ENCODE assay signal across 18 cellular contexts in the genomic region with DNA sequence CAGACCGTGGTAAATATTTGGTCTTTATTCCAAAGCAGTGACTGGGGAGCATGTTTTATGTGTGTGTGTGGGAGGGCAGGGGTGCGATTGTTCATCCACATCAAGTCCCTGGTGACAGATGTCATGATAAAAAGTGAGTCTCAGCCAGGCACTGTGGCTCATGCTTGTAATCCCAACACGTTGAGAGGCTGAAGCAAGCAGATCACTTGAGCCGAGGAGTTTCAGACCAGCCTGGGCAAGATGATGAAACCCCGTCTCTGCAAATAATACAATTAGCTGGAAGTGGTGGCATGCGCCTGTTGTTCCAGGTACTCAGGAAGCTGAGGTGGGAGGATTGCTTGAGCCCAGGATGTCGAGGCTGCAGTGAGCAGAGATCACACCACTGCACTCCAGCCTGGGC.
DNase-seq lines count a peak whose midpoint lies in the region; ATAC-seq and TF ChIP-seq lines count a peak whose summit lies in the region.
"Had no signal": no experiment of that assay in that cellular context is flagged by ENCODE, and none has a peak within 500 bp of the region (broad histone marks: within the 10 kb centered on the region; RNA-seq: fewer than 3 reads in every experiment).

No MANE protein-coding gene starts in this region.

- H3K27me3 Mint-ChIP-seq in WTC11 (ENCODE audit: low read depth): no peaks in the 10 kb centered on the region

- CTCF ChIA-PET in WTC11 (lab: Charles Lee): no interaction called here

- peak; percentile 56 to 57 for ATAC-seq in lower lobe of right lung
- peak; percentile 72 for ATAC-seq in upper lobe of right lung
- ATAC-seq in WTC11: no peak
- ATAC-seq: CD8-positive, alpha-beta T cell; SK-N-SH treated with all-trans-retinoic acid at 6 μM for 48 hours had no signal

- H3K36me3 Mint-ChIP-seq in WTC11: no peaks in the 10 kb centered on the region
- H3K36me3 Mint-ChIP-seq: CD8-positive, alpha-beta T cell; IgD-negative memory B cell had no signal

- no peak overlapping the region for H3K4me3 Mint-ChIP-seq in WTC11
- H3K4me3 Mint-ChIP-seq: CD8-positive, alpha-beta T cell; IgD-negative memory B cell had no signal

- H3K4me3 ChIP-seq in lower lobe of right lung: no peak overlapping the region
- no peak overlapping the region for H3K4me3 ChIP-seq in upper lobe of right lung
- H3K4me3 ChIP-seq: Peyer's patch had no signal

- H3K9me3 ChIP-seq in lower lobe of right lung (no peaks in the 10 kb centered on the region), upper lobe of right lung (no peaks in the 10 kb centered on the region)
- H3K9me3 ChIP-seq: Peyer's patch had no signal

- H3K4me1 Mint-ChIP-seq in WTC11: peaks cover 4% of the 10 kb centered on the region; the same call in 1 of the 2 replicates
- H3K4me1 Mint-ChIP-seq: IgD-negative memory B cell had no signal

- intact Hi-C loops in lower lobe of right lung (cut with DNase I): no loop called here
- intact Hi-C loops in upper lobe of right lung (cut with DNase I): no loop called here

- H3K27me3 ChIP-seq in lower lobe of right lung (ENCODE audit: low read depth) (no peaks in the 10 kb centered on the region), upper lobe of right lung (no peaks in the 10 kb centered on the region)
- H3K27me3 ChIP-seq: Peyer's patch had no signal

- H3K9me3 Mint-ChIP-seq in WTC11: peaks cover 14% of the 10 kb centered on the region
- H3K9me3 Mint-ChIP-seq: CD8-positive, alpha-beta T cell had no signal

- H3K4me1 ChIP-seq in lower lobe of right lung (peaks cover 7% of the 10 kb centered on the region), upper lobe of right lung (no peaks in the 10 kb centered on the region)
- H3K4me1 ChIP-seq: Peyer's patch had no signal

- no peak overlapping the region for H3K27ac ChIP-seq in lower lobe of right lung
- H3K27ac ChIP-seq in upper lobe of right lung: no peak overlapping the region
- H3K27ac ChIP-seq: Peyer's patch had no signal

- H3K27ac Mint-ChIP-seq in WTC11: no peak overlapping the region
- H3K27ac Mint-ChIP-seq: CD8-positive, alpha-beta T cell; IgD-negative memory B cell had no signal

- no peaks in the 10 kb centered on the region for H3K36me3 ChIP-seq in lower lobe of right lung
- no peaks in the 10 kb centered on the region for H3K36me3 ChIP-seq in upper lobe of right lung
- H3K36me3 ChIP-seq: Peyer's patch had no signal

- DNase-seq in NCI-H82 (lab: John Stamatoyannopoulos, UW): peak; percentile 10
- no peak for DNase-seq in NCI-H82 treated with DMSO at 0.1 percent for 48 hours (lab: John Stamatoyannopoulos, UW; ENCODE audit: unreplicated experiment)
- peak; percentile 27 for DNase-seq in UCSD-AML1 (lab: John Stamatoyannopoulos, UW; ENCODE audit: unreplicated experiment)
- DNase-seq in lower lobe of right lung: no peak
- DNase-seq in upper lobe of right lung: no peak
- no peak for DNase-seq in WTC11 (ENCODE audit: low spot score)
- no peak for DNase-seq in effector CD4-positive, alpha-beta T cell
- DNase-seq in hippocampal formation (lab: John Stamatoyannopoulos, UW): no peak
- DNase-seq: 8988T; C1 segment of cervical spinal cord; CD8-positive, alpha-beta T cell; H7; Karpas-422; NCI-H1417; NCI-H187; Peyer's patch had no signal

- TF ChIP-seq CTCF in lower lobe of right lung (IDR thresholded peaks at IDR 0.05) (no peak), upper lobe of right lung (IDR thresholded peaks at IDR 0.05) (no peak), WTC11 (IDR thresholded peaks at IDR 0.05) (no peak)

- POLR2A ChIA-PET in WTC11 (lab: Charles Lee): no interaction called here

TF ChIP-seq in WTC11, 78 proteins besides CTCF, POLR2A, EP300 and RAD21:
- TF ChIP-seq KAT7 (CRISPR knock-in tag; IDR thresholded peaks at IDR 0.05; ENCODE audit: borderline replicate concordance): no peak
- TF ChIP-seq CBFB (CRISPR knock-in tag; IDR thresholded peaks at IDR 0.05; ENCODE audit: low read depth): no peak
- TF ChIP-seq, protein P1, sequence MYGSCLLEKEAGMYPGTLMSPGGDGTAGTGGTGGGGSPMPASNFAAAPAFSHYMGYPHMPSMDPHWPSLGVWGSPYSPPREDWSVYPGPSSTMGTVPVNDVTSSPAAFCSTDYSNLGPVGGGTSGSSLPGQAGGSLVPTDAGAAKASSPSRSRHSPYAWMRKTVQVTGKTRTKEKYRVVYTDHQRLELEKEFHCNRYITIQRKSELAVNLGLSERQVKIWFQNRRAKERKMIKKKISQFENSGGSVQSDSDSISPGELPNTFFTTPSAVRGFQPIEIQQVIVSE (CRISPR knock-in tag; IDR thresholded peaks at IDR 0.05; ENCODE audit: borderline replicate concordance): no peak
- TF ChIP-seq, protein P2, sequence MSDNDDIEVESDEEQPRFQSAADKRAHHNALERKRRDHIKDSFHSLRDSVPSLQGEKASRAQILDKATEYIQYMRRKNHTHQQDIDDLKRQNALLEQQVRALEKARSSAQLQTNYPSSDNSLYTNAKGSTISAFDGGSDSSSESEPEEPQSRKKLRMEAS (CRISPR knock-in tag; IDR thresholded peaks at IDR 0.05): no peak
- no peak for TF ChIP-seq NFYB (CRISPR knock-in tag; conservative IDR thresholded peaks at IDR 0.05; ENCODE audit: low read depth)
- TF ChIP-seq, protein P3, sequence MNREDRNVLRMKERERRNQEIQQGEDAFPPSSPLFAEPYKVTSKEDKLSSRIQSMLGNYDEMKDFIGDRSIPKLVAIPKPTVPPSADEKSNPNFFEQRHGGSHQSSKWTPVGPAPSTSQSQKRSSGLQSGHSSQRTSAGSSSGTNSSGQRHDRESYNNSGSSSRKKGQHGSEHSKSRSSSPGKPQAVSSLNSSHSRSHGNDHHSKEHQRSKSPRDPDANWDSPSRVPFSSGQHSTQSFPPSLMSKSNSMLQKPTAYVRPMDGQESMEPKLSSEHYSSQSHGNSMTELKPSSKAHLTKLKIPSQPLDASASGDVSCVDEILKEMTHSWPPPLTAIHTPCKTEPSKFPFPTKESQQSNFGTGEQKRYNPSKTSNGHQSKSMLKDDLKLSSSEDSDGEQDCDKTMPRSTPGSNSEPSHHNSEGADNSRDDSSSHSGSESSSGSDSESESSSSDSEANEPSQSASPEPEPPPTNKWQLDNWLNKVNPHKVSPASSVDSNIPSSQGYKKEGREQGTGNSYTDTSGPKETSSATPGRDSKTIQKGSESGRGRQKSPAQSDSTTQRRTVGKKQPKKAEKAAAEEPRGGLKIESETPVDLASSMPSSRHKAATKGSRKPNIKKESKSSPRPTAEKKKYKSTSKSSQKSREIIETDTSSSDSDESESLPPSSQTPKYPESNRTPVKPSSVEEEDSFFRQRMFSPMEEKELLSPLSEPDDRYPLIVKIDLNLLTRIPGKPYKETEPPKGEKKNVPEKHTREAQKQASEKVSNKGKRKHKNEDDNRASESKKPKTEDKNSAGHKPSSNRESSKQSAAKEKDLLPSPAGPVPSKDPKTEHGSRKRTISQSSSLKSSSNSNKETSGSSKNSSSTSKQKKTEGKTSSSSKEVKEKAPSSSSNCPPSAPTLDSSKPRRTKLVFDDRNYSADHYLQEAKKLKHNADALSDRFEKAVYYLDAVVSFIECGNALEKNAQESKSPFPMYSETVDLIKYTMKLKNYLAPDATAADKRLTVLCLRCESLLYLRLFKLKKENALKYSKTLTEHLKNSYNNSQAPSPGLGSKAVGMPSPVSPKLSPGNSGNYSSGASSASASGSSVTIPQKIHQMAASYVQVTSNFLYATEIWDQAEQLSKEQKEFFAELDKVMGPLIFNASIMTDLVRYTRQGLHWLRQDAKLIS (CRISPR knock-in tag; IDR thresholded peaks at IDR 0.05; ENCODE audit: borderline replicate concordance): no peak
- no peak for TF ChIP-seq SOX15 (CRISPR knock-in tag; IDR thresholded peaks at IDR 0.05)
- TF ChIP-seq, protein P4, sequence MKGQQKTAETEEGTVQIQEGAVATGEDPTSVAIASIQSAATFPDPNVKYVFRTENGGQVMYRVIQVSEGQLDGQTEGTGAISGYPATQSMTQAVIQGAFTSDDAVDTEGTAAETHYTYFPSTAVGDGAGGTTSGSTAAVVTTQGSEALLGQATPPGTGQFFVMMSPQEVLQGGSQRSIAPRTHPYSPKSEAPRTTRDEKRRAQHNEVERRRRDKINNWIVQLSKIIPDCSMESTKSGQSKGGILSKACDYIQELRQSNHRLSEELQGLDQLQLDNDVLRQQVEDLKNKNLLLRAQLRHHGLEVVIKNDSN (CRISPR knock-in tag; IDR thresholded peaks at IDR 0.05): no peak
- TF ChIP-seq TEAD1 (CRISPR knock-in tag; IDR thresholded peaks at IDR 0.05): no peak
TF ChIP-seq in WTC11: peak in this region for 0.

Comparison
In these comparisons a context has a peak if more than half of its experiments do, and no peak if none do; other contexts are left out.
1. DNase-seq: peak in NCI-H82 (single experiment) and UCSD-AML1 (single experiment); none in NCI-H82 treated with DMSO at 0.1 percent for 48 hours (single experiment), lower lobe of right lung (single experiment), upper lobe of right lung (single experiment), WTC11 (single experiment), effector CD4-positive, alpha-beta T cell (single experiment) and hippocampal formation (0 of 2).